In the genomic region with DNA sequence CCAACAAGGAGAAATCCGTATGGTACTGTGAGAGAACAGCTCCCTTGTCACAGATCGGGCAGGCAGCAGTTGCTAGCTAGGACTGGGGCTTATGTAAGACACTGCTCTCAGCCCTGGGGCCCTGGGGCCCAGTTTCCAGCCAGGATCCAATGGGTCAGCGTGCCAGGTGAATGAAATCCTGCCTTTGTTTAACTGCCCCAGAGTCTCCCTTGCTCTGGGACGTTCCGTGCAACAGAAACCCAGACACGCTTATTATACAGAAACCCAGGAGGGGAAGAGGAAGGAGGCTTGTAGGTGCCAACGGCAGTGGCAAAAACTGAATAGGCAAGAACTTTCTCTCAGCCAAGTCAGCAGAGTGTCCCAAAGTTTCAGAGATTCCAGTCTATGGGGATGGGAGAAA, we compare ENCODE assay signal across 15 cellular contexts.
"Had no signal": no experiment of that assay in that cellular context is flagged by ENCODE, and none has a peak within 500 bp of the region (broad histone marks: within the 10 kb centered on the region; RNA-seq: fewer than 3 reads in every experiment).

No MANE protein-coding gene starts in this region.

- FAIRE-seq: bronchial epithelial cell, endometrium had no signal

- H3K36me3 ChIP-seq: left ventricle myocardium inferior, thyroid gland, upper lobe of right lung had no signal

- H3K27ac ChIP-seq: left ventricle myocardium inferior, thyroid gland, upper lobe of right lung had no signal

- H3K27me3 Mint-ChIP-seq: activated T-helper 17 cell treated with anti-CD3 and anti-CD28 coated beads, Interleukin-2, amount 50 U/mL, for 72 hours; progenitor cell of endocrine pancreas had no signal

- H3K9me3 ChIP-seq: thyroid gland, upper lobe of right lung had no signal

- H3K4me1 ChIP-seq: left ventricle myocardium inferior, thyroid gland, upper lobe of right lung had no signal

- H3K27me3 ChIP-seq: thyroid gland, upper lobe of right lung had no signal

- H3K27ac Mint-ChIP-seq: activated naive CD4-positive, alpha-beta T cell treated with anti-CD3 and anti-CD28 coated beads, Interleukin-2, amount 50 U/mL, for 72 hours; activated T-helper 17 cell treated with anti-CD3 and anti-CD28 coated beads, Interleukin-2, amount 50 U/mL, for 72 hours; immature natural killer cell; progenitor cell of endocrine pancreas; WTC11 had no signal

- DNase-seq: activated T-cell treated with anti-CD3 and anti-CD28 coated beads, Interleukin-2, amount 50 U/mL, for 1 hour; immature natural killer cell; kidney glomerular epithelial cell; left ventricle myocardium inferior; stimulated activated CD4-positive, alpha-beta T cell treated with anti-CD3 and anti-CD28 coated beads, Interleukin-4, amount 100 ng/mL, for 24 hours; stimulated activated naive CD4-positive, alpha-beta T cell treated with Interleukin-2 at 50 U/mL for 16 hours; T-helper 9 cell; thyroid gland; upper lobe of right lung had no signal

- H3K36me3 Mint-ChIP-seq: immature natural killer cell had no signal

- ATAC-seq: activated naive CD4-positive, alpha-beta T cell treated with anti-CD3 and anti-CD28 coated beads, Interleukin-2, amount 50 U/mL, for 72 hours; activated T-helper 17 cell treated with anti-CD3 and anti-CD28 coated beads, Interleukin-2, amount 50 U/mL, for 72 hours; upper lobe of right lung; WTC11 had no signal

- H3K4me3 ChIP-seq: left ventricle myocardium inferior, thyroid gland, upper lobe of right lung had no signal

- H3K4me1 Mint-ChIP-seq: activated T-helper 17 cell treated with anti-CD3 and anti-CD28 coated beads, Interleukin-2, amount 50 U/mL, for 72 hours; immature natural killer cell; WTC11 had no signal

- H3K4me3 Mint-ChIP-seq: activated T-helper 17 cell treated with anti-CD3 and anti-CD28 coated beads, Interleukin-2, amount 50 U/mL, for 72 hours; immature natural killer cell; WTC11 had no signal
